8 cellular contexts compared by ENCODE assay signal in genomic region chr6:157221049-157221816, GRCh38.
DNase-seq lines count a peak whose midpoint lies in the region; ATAC-seq and TF ChIP-seq lines count a peak whose summit lies in the region.

No MANE protein-coding gene starts in this region.

- H3K27me3 Mint-ChIP-seq in activated CD8-positive, alpha-beta T cell treated with anti-CD3 and anti-CD28 coated beads for 36 hours = no peaks in the 10 kb centered on the region

- H3K9me3 Mint-ChIP-seq in activated CD8-positive, alpha-beta T cell treated with anti-CD3 and anti-CD28 coated beads for 36 hours = no peaks in the 10 kb centered on the region

- TF ChIP-seq CTCF in activated CD8-positive, alpha-beta T cell treated with anti-CD3 and anti-CD28 coated beads for 36 hours (IDR thresholded peaks at IDR 0.05) = no peak

- intact Hi-C loops in activated CD8-positive, alpha-beta T cell treated with anti-CD3 and anti-CD28 coated beads for 36 hours (cut with micrococcal nuclease) = no loop called here

- CTCF ChIA-PET in activated CD8-positive, alpha-beta T cell treated with anti-CD3 and anti-CD28 coated beads for 36 hours (lab: Charles Lee) = no interaction called here

- H3K27ac Mint-ChIP-seq in activated CD8-positive, alpha-beta T cell treated with anti-CD3 and anti-CD28 coated beads for 36 hours = peak overlapping the region; percentile 69

- ATAC-seq in HG03045 (IDR thresholded peaks at IDR 0.05; ENCODE audit: unreplicated experiment) (peak; percentile 54), GM21360 (IDR thresholded peaks at IDR 0.05; ENCODE audit: unreplicated experiment) (no peak)
- ATAC-seq in activated CD8-positive, alpha-beta T cell treated with anti-CD3 and anti-CD28 coated beads for 36 hours = peak; percentile 90

- H3K4me3 Mint-ChIP-seq in activated CD8-positive, alpha-beta T cell treated with anti-CD3 and anti-CD28 coated beads for 36 hours = peak overlapping the region; percentile 76

- H3K4me3 ChIP-seq in GM08714 (ENCODE audit: low read length) = peak overlapping the region; percentile 61; the same call in 1 of the 2 replicates

- DNase-seq in NCI-H82 treated with DMSO at 0.1 percent for 48 hours (lab: John Stamatoyannopoulos, UW; ENCODE audit: unreplicated experiment) = peak; percentile 61
- peak; percentile 90 for DNase-seq in activated CD8-positive, alpha-beta T cell treated with anti-CD3 and anti-CD28 coated beads for 36 hours
- peak; percentile 76 for DNase-seq in effector CD8-positive, alpha-beta T cell (lab: John Stamatoyannopoulos, UW)
- peak; percentile 96 for DNase-seq in mesenteric fat pad (ENCODE audit: low spot score)
- peak; percentile 62 for DNase-seq in stimulated activated CD8-positive, alpha-beta memory T cell treated with anti-CD3 and anti-CD28 coated beads, Interleukin-15, amount 100 ng/mL, for 4 hours (ENCODE audit: low read depth in 2 of 2)

- no peaks in the 10 kb centered on the region for H3K36me3 Mint-ChIP-seq in activated CD8-positive, alpha-beta T cell treated with anti-CD3 and anti-CD28 coated beads for 36 hours (ENCODE audit: low read depth)

- POLR2A ChIA-PET in activated CD8-positive, alpha-beta T cell treated with anti-CD3 and anti-CD28 coated beads for 36 hours (lab: Charles Lee) = interaction anchor here (0.6 kb wide), 1 partner anchor 588 kb away, joined by 3 read pairs; no protein-coding TSS in a partner anchor

- peaks cover 15% of the 10 kb centered on the region for H3K4me1 Mint-ChIP-seq in activated CD8-positive, alpha-beta T cell treated with anti-CD3 and anti-CD28 coated beads for 36 hours (ENCODE audit: low read depth)
